Comparison of ENCODE assay signal across 1 cellular context in the genomic region with DNA sequence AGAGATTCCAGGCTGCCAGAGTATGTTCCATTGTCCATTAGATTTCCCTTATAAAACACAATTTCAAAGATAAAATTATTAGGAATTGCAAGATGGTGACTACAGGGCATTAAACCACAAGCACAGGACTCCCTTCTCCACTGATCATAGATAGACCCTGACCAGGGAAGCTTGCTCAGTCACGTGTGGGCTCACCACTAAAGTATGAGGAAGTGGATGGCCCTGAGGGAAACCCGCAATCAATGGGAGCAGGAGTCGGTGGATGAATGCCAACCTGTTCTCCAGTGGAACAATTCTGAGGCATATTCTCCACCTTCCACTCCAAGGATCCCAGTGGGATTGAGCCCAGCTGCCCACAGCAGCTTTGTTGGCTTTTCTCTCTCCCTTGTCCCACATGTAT.
TF ChIP-seq lines count a peak whose summit lies in the region.

No MANE protein-coding gene starts in this region.

TF ChIP-seq in GM23338, 12 proteins besides CTCF, POLR2A, EP300 and RAD21 (continued from another document):
- TF ChIP-seq, protein P1, sequence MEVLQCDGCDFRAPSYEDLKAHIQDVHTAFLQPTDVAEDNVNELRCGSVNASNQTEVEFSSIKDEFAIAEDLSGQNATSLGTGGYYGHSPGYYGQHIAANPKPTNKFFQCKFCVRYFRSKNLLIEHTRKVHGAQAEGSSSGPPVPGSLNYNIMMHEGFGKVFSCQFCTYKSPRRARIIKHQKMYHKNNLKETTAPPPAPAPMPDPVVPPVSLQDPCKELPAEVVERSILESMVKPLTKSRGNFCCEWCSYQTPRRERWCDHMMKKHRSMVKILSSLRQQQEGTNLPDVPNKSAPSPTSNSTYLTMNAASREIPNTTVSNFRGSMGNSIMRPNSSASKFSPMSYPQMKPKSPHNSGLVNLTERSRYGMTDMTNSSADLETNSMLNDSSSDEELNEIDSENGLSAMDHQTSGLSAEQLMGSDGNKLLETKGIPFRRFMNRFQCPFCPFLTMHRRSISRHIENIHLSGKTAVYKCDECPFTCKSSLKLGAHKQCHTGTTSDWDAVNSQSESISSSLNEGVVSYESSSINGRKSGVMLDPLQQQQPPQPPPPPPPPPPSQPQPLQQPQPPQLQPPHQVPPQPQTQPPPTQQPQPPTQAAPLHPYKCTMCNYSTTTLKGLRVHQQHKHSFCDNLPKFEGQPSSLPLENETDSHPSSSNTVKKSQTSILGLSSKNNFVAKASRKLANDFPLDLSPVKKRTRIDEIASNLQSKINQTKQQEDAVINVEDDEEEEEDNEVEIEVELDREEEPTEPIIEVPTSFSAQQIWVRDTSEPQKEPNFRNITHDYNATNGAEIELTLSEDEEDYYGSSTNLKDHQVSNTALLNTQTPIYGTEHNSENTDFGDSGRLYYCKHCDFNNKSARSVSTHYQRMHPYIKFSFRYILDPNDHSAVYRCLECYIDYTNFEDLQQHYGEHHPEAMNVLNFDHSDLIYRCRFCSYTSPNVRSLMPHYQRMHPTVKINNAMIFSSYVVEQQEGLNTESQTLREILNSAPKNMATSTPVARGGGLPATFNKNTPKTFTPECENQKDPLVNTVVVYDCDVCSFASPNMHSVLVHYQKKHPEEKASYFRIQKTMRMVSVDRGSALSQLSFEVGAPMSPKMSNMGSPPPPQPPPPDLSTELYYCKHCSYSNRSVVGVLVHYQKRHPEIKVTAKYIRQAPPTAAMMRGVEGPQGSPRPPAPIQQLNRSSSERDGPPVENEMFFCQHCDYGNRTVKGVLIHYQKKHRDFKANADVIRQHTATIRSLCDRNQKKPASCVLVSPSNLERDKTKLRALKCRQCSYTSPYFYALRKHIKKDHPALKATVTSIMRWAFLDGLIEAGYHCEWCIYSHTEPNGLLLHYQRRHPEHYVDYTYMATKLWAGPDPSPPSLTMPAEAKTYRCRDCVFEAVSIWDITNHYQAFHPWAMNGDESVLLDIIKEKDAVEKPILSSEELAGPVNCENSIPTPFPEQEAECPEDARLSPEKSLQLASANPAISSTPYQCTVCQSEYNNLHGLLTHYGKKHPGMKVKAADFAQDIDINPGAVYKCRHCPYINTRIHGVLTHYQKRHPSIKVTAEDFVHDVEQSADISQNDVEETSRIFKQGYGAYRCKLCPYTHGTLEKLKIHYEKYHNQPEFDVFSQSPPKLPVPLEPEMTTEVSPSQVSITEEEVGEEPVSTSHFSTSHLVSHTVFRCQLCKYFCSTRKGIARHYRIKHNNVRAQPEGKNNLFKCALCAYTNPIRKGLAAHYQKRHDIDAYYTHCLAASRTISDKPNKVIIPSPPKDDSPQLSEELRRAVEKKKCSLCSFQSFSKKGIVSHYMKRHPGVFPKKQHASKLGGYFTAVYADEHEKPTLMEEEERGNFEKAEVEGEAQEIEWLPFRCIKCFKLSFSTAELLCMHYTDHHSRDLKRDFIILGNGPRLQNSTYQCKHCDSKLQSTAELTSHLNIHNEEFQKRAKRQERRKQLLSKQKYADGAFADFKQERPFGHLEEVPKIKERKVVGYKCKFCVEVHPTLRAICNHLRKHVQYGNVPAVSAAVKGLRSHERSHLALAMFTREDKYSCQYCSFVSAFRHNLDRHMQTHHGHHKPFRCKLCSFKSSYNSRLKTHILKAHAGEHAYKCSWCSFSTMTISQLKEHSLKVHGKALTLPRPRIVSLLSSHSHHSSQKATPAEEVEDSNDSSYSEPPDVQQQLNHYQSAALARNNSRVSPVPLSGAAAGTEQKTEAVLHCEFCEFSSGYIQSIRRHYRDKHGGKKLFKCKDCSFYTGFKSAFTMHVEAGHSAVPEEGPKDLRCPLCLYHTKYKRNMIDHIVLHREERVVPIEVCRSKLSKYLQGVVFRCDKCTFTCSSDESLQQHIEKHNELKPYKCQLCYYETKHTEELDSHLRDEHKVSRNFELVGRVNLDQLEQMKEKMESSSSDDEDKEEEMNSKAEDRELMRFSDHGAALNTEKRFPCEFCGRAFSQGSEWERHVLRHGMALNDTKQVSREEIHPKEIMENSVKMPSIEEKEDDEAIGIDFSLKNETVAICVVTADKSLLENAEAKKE (CRISPR knock-in tag; IDR thresholded peaks at IDR 0.05) = no peak
- TF ChIP-seq CREB1 (CRISPR knock-in tag; IDR thresholded peaks at IDR 0.05; ENCODE audit: low read depth) (no peak), REST (IDR thresholded peaks at IDR 0.05; ENCODE audit: unreplicated experiment) (no peak)
